13 cellular contexts compared by ENCODE assay signal in the genomic region with DNA sequence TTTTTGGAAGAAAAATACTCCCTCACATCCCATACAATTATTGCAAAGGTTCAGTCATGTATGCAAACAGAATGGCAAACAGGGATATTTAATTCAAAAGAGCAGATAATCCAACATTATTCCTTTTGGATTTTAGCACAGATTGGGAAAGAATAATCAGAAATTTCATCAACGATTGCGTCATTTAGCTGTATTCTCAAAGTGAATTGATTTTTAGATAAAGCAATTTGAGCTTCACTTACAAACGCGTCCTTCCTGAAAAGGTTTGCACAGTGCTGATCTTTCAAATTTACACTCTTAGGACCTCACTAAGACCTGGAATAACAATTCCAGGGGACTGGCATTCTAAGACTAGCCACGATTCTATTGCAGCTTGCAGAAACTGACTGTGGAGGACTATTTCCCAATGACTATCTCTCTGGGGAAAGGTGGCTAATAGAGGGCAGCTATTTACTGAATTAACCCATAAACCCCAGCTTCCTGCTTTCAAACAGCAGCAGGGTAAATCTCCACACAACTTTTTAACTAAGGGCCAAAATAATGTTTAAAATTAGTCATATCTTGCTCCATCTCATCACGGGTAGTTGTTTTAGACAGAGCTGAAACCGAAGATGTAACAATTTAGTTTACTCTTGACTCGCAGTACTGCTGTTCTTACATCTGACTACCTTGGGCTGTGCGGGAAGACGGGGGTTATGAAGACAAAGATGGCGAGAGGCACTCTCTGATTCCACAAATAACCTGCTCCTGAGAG.
DNase-seq lines count a peak whose midpoint lies in the region; ATAC-seq, FAIRE-seq and TF ChIP-seq lines count a peak whose summit lies in the region.
"Had no signal": no experiment of that assay in that cellular context is flagged by ENCODE, and none has a peak within 500 bp of the region (broad histone marks: within the 10 kb centered on the region; RNA-seq: fewer than 3 reads in every experiment).

No MANE protein-coding gene starts in this region.

- FAIRE-seq in pancreas (lab: Jason Lieb, UNC), result no peak

- peaks cover 0 to 8% of the 10 kb centered on the region in 2 donors for H3K4me1 Mint-ChIP-seq in effector memory CD8-positive, alpha-beta T cell (ENCODE audit: low read depth in 2 of 2)

- H3K36me3 ChIP-seq in pancreas, result no peaks in the 10 kb centered on the region
- H3K36me3 ChIP-seq: uterus had no signal

- no peak overlapping the region for H3K4me3 ChIP-seq in pancreas
- no peak overlapping the region for H3K4me3 ChIP-seq in right cardiac atrium (ENCODE audit: low read length)
- H3K4me3 ChIP-seq: uterus had no signal

- H3K36me3 Mint-ChIP-seq in effector memory CD8-positive, alpha-beta T cell (ENCODE audit: insufficient read depth), result peaks cover 6% of the 10 kb centered on the region
- H3K36me3 Mint-ChIP-seq: brain had no signal

- H3K27me3 Mint-ChIP-seq in effector memory CD8-positive, alpha-beta T cell, result no peaks in the 10 kb centered on the region
- H3K27me3 Mint-ChIP-seq: brain had no signal

- intact Hi-C loops in pancreas (cut with DNase I), result no loop called here
- intact Hi-C loops in right cardiac atrium (cut with DNase I), result no loop called here

- H3K9me3 ChIP-seq in pancreas (no peaks in the 10 kb centered on the region), right cardiac atrium (ENCODE audit: control insufficient read depth, low read length) (no peaks in the 10 kb centered on the region)
- H3K9me3 ChIP-seq: uterus had no signal

- ATAC-seq in GM18867 (IDR thresholded peaks at IDR 0.05; ENCODE audit: unreplicated experiment) (peak; percentile 82), HG02870 (IDR thresholded peaks at IDR 0.05; ENCODE audit: unreplicated experiment) (peak; percentile 73), pancreas (peak in 3 of 4 donors; percentile 43 to 55 (median 51)), GM19467 (IDR thresholded peaks at IDR 0.05; ENCODE audit: unreplicated experiment) (no peak), right cardiac atrium (no peak), GM21619 (IDR thresholded peaks at IDR 0.05; ENCODE audit: unreplicated experiment) (no peak)
- ATAC-seq in effector memory CD8-positive, alpha-beta T cell (replicated peaks), result no peak
- ATAC-seq: activated T-cell treated with anti-CD3 and anti-CD28 coated beads, Interleukin-2, amount 50 U/mL, for 72 hours had no signal

- no peaks in the 10 kb centered on the region for H3K4me1 ChIP-seq in pancreas
- peaks cover 3% of the 10 kb centered on the region for H3K4me1 ChIP-seq in right cardiac atrium (ENCODE audit: control insufficient read depth, insufficient read depth, low read length)
- H3K4me1 ChIP-seq: uterus had no signal

- H3K27me3 ChIP-seq in pancreas, result no peaks in the 10 kb centered on the region
- H3K27me3 ChIP-seq in right cardiac atrium (ENCODE audit: control insufficient read depth, insufficient read depth), result no peaks in the 10 kb centered on the region
- H3K27me3 ChIP-seq: uterus had no signal

- H3K4me3 Mint-ChIP-seq in effector memory CD8-positive, alpha-beta T cell, result no peak overlapping the region
- H3K4me3 Mint-ChIP-seq: activated T-cell treated with anti-CD3 and anti-CD28 coated beads, Interleukin-2, amount 50 U/mL, for 72 hours; brain had no signal

- DNase-seq in pancreas (no peak), right cardiac atrium (no peak)
- DNase-seq in effector memory CD8-positive, alpha-beta T cell, result no peak
- DNase-seq: activated T-cell treated with anti-CD3 and anti-CD28 coated beads, Interleukin-2, amount 50 U/mL, for 72 hours; NCI-H510A treated with DMSO at 0.1 percent for 48 hours; SIG-M5; uterus had no signal

- no peak overlapping the region for H3K27ac Mint-ChIP-seq in effector memory CD8-positive, alpha-beta T cell
- H3K27ac Mint-ChIP-seq: activated T-cell treated with anti-CD3 and anti-CD28 coated beads, Interleukin-2, amount 50 U/mL, for 72 hours; brain had no signal

- H3K9me3 Mint-ChIP-seq in effector memory CD8-positive, alpha-beta T cell, result no peaks in the 10 kb centered on the region
- H3K9me3 Mint-ChIP-seq: activated T-cell treated with anti-CD3 and anti-CD28 coated beads, Interleukin-2, amount 50 U/mL, for 72 hours; brain had no signal

- no peak for TF ChIP-seq CTCF in pancreas (IDR thresholded peaks at IDR 0.05)

- 51 to 62% methylated on average over 11 of the region's 11 CpGs for WGBS in pancreas, 2 donors
- WGBS in right cardiac atrium, result 78% methylated on average over 11 of the region's 11 CpGs

- H3K27ac ChIP-seq in pancreas (no peak overlapping the region), right cardiac atrium (ENCODE audit: low read length) (no peak overlapping the region)
- H3K27ac ChIP-seq: uterus had no signal

TF ChIP-seq in PFSK-1, 5 proteins besides CTCF, POLR2A, EP300 and RAD21:
- TF ChIP-seq TAF1 (IDR thresholded peaks at IDR 0.05; ENCODE audit: borderline replicate concordance, insufficient read depth, low read length) (no peak), POLR2AphosphoS5 (IDR thresholded peaks at IDR 0.05; ENCODE audit: low read depth, low read length) (0 out of 2 replicates have a peak, but pooled peaks have one; percentile 38)

Comparison
In these comparisons a context has a peak if more than half of its experiments do, and no peak if none do; other contexts are left out.
1. ATAC-seq: peak in GM18867 (single experiment), HG02870 (single experiment) and pancreas (3 of 4); none in GM19467 (single experiment), right cardiac atrium (0 of 2), GM21619 (single experiment) and effector memory CD8-positive, alpha-beta T cell (single experiment).